ENCODE assay signal across 1 cellular context in genomic region chr1:226457307-226457712, GRCh38.
TF ChIP-seq lines count a peak whose summit lies in the region.

No MANE protein-coding gene starts in this region.

TF ChIP-seq in WTC11, 78 proteins besides CTCF, POLR2A, EP300 and RAD21 (continued from another document):
- TF ChIP-seq, protein P1, sequence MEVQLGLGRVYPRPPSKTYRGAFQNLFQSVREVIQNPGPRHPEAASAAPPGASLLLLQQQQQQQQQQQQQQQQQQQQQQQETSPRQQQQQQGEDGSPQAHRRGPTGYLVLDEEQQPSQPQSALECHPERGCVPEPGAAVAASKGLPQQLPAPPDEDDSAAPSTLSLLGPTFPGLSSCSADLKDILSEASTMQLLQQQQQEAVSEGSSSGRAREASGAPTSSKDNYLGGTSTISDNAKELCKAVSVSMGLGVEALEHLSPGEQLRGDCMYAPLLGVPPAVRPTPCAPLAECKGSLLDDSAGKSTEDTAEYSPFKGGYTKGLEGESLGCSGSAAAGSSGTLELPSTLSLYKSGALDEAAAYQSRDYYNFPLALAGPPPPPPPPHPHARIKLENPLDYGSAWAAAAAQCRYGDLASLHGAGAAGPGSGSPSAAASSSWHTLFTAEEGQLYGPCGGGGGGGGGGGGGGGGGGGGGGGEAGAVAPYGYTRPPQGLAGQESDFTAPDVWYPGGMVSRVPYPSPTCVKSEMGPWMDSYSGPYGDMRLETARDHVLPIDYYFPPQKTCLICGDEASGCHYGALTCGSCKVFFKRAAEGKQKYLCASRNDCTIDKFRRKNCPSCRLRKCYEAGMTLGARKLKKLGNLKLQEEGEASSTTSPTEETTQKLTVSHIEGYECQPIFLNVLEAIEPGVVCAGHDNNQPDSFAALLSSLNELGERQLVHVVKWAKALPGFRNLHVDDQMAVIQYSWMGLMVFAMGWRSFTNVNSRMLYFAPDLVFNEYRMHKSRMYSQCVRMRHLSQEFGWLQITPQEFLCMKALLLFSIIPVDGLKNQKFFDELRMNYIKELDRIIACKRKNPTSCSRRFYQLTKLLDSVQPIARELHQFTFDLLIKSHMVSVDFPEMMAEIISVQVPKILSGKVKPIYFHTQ (CRISPR knock-in tag; IDR thresholded peaks at IDR 0.05), result no peak
- no peak for TF ChIP-seq ZNF396 (CRISPR knock-in tag; IDR thresholded peaks at IDR 0.05; ENCODE audit: borderline replicate concordance)
